Comparison of ENCODE assay signal across 7 cellular contexts in genomic region chr18:48949606-48950535, GRCh38. TPM values are rescaled to one million over a fixed set of nuclear protein-coding genes. Genes with fewer than 3 reads are reported as not detected.
DNase-seq lines count a peak whose midpoint lies in the region; ATAC-seq and TF ChIP-seq lines count a peak whose summit lies in the region.

No MANE protein-coding gene starts in this region.

- H3K9me2 ChIP-seq in Karpas-422 (replicated peaks; ENCODE audit: insufficient read depth, low read length), result no peaks in the 10 kb centered on the region

- H3K4me1 Mint-ChIP-seq in nephron progenitor cell, result peaks cover 51% of the 10 kb centered on the region

- H3K36me3 Mint-ChIP-seq in nephron progenitor cell (ENCODE audit: low read depth), result peaks cover 10% of the 10 kb centered on the region

- H3K27me3 ChIP-seq in Karpas-422 (ENCODE audit: low read length), result no peaks in the 10 kb centered on the region

- peak overlapping the region; percentile 89 for H3K9ac ChIP-seq in ES-I3 (ENCODE audit: low read depth, low read length)
- peak overlapping the region; percentile 49 for H3K9ac ChIP-seq in Karpas-422 (ENCODE audit: low read length)

- H3K27me3 Mint-ChIP-seq in nephron progenitor cell (ENCODE audit: low read depth, poor library complexity), result peaks cover 4% of the 10 kb centered on the region

- H3K4me3 ChIP-seq in Karpas-422 (ENCODE audit: low read length), result peak overlapping the region; percentile 58; the same call in 1 of the 2 replicates

- DNase-seq in Karpas-422, result peak; percentile 50
- DNase-seq in activated CD4-positive, alpha-beta T cell treated with anti-CD3 and anti-CD28 coated beads, Interleukin-2, amount 50 U/mL, for 1 hour, result peak; percentile 34
- peak; percentile 62 for DNase-seq in nephron progenitor cell

- TF ChIP-seq CTCF in nephron progenitor cell (IDR thresholded peaks at IDR 0.05), result no peak

- H2AFZ ChIP-seq in Karpas-422 (ENCODE audit: low read length), result no peak overlapping the region

- H4K20me1 ChIP-seq in Karpas-422 (ENCODE audit: insufficient read depth, low read depth, low read length), result peaks cover 4% of the 10 kb centered on the region; the same call in 1 of the 2 replicates

- H3K36me3 ChIP-seq in ES-I3 (ENCODE audit: insufficient read depth, low read length) (no peaks in the 10 kb centered on the region; the same call in 1 of the 2 replicates), Karpas-422 (ENCODE audit: insufficient read depth, low read length) (no peaks in the 10 kb centered on the region)

- peak overlapping the region; percentile 99 for H3K4me3 Mint-ChIP-seq in nephron progenitor cell

- peak; percentile 11 for ATAC-seq in esophagus mucosa
- ATAC-seq in GM18861 (IDR thresholded peaks at IDR 0.05; ENCODE audit: unreplicated experiment), result no peak
- ATAC-seq in HG02970 (IDR thresholded peaks at IDR 0.05; ENCODE audit: low FRiP score, unreplicated experiment), result no peak

- H3K4me1 ChIP-seq in ES-I3 (ENCODE audit: insufficient read depth, low read length) (peaks cover 41% of the 10 kb centered on the region), Karpas-422 (ENCODE audit: low read length) (peaks cover 45% of the 10 kb centered on the region)

- no peak overlapping the region for H3K27ac ChIP-seq in Karpas-422 (ENCODE audit: low read length)

- no peaks in the 10 kb centered on the region for H3K9me3 Mint-ChIP-seq in nephron progenitor cell

- peak overlapping the region; percentile 66 for H3K4me2 ChIP-seq in Karpas-422 (ENCODE audit: low read depth, low read length, poor library complexity, severe bottlenecking)

- H3K9me3 ChIP-seq in ES-I3 (ENCODE audit: control insufficient read depth, insufficient read depth, low read length) (no peaks in the 10 kb centered on the region; the same call in 1 of the 2 replicates), Karpas-422 (ENCODE audit: low read length) (no peaks in the 10 kb centered on the region)

- H3K27ac Mint-ChIP-seq in nephron progenitor cell, result peak overlapping the region; percentile 99

- H3K79me2 ChIP-seq in Karpas-422 (ENCODE audit: low read length), result no peaks in the 10 kb centered on the region

RNA-seq across cellular contexts. Expression of gene SMAD7, which starts 0.9 kb away (rescaled TPM):
- total RNA-seq in Karpas-422 (2014; rRNA removed; shearing (Covaris generic); ENCODE audit: low replicate concordance), result 1.3 and 2.1 TPM in 2 replicates
- total RNA-seq in esophagus mucosa, result 3.7 TPM
